In genomic region chr4:129583868-129584267, GRCh38 we compare ENCODE assay signal across 1 cellular context.
TF ChIP-seq lines count a peak whose summit lies in the region.

No MANE protein-coding gene starts in this region.

TF ChIP-seq in GM23338, 12 proteins besides CTCF, POLR2A, EP300 and RAD21 (continued from another document):
- TF ChIP-seq, protein P1, sequence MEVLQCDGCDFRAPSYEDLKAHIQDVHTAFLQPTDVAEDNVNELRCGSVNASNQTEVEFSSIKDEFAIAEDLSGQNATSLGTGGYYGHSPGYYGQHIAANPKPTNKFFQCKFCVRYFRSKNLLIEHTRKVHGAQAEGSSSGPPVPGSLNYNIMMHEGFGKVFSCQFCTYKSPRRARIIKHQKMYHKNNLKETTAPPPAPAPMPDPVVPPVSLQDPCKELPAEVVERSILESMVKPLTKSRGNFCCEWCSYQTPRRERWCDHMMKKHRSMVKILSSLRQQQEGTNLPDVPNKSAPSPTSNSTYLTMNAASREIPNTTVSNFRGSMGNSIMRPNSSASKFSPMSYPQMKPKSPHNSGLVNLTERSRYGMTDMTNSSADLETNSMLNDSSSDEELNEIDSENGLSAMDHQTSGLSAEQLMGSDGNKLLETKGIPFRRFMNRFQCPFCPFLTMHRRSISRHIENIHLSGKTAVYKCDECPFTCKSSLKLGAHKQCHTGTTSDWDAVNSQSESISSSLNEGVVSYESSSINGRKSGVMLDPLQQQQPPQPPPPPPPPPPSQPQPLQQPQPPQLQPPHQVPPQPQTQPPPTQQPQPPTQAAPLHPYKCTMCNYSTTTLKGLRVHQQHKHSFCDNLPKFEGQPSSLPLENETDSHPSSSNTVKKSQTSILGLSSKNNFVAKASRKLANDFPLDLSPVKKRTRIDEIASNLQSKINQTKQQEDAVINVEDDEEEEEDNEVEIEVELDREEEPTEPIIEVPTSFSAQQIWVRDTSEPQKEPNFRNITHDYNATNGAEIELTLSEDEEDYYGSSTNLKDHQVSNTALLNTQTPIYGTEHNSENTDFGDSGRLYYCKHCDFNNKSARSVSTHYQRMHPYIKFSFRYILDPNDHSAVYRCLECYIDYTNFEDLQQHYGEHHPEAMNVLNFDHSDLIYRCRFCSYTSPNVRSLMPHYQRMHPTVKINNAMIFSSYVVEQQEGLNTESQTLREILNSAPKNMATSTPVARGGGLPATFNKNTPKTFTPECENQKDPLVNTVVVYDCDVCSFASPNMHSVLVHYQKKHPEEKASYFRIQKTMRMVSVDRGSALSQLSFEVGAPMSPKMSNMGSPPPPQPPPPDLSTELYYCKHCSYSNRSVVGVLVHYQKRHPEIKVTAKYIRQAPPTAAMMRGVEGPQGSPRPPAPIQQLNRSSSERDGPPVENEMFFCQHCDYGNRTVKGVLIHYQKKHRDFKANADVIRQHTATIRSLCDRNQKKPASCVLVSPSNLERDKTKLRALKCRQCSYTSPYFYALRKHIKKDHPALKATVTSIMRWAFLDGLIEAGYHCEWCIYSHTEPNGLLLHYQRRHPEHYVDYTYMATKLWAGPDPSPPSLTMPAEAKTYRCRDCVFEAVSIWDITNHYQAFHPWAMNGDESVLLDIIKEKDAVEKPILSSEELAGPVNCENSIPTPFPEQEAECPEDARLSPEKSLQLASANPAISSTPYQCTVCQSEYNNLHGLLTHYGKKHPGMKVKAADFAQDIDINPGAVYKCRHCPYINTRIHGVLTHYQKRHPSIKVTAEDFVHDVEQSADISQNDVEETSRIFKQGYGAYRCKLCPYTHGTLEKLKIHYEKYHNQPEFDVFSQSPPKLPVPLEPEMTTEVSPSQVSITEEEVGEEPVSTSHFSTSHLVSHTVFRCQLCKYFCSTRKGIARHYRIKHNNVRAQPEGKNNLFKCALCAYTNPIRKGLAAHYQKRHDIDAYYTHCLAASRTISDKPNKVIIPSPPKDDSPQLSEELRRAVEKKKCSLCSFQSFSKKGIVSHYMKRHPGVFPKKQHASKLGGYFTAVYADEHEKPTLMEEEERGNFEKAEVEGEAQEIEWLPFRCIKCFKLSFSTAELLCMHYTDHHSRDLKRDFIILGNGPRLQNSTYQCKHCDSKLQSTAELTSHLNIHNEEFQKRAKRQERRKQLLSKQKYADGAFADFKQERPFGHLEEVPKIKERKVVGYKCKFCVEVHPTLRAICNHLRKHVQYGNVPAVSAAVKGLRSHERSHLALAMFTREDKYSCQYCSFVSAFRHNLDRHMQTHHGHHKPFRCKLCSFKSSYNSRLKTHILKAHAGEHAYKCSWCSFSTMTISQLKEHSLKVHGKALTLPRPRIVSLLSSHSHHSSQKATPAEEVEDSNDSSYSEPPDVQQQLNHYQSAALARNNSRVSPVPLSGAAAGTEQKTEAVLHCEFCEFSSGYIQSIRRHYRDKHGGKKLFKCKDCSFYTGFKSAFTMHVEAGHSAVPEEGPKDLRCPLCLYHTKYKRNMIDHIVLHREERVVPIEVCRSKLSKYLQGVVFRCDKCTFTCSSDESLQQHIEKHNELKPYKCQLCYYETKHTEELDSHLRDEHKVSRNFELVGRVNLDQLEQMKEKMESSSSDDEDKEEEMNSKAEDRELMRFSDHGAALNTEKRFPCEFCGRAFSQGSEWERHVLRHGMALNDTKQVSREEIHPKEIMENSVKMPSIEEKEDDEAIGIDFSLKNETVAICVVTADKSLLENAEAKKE (CRISPR knock-in tag; IDR thresholded peaks at IDR 0.05), result no peak
- TF ChIP-seq POLR2AphosphoS5 (IDR thresholded peaks at IDR 0.05; ENCODE audit: low read depth), result no peak
